Comparison of ENCODE assay signal across 14 cellular contexts in the genomic region with DNA sequence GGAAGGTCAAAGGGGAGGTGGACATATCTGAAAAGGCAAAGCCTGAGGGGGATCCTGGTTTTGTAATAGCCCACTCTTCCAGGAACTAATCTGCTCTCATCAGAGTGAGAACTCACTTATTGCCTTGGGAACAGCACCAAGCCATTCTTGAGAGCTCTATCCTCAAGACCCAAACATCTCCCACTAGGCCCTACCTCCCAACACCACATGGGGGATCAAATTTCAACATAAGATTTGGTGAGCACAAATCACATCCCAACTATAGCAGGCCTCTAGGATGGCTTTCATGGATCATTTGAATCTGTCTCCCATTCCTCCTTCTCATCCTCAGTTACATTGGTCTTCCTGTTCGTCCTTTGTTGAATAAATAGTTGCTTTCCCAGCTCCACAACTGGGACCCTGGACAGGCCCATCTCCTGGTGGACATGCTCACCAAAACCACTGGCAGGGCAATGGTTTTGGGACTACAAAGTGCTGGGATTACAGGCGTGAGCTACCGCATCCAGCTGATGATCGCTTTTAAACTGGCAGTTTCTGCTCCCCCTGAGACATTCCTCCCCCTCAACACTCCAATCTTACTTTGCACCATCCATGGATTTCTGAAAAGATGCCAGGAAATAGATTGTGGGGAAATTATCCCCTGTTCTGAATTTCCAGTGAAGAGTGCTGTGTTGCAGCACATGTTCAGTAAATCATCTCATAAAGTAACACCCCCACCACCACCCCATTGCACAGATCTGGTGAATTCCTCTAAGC. TPM values are rescaled to one million over a fixed set of nuclear protein-coding genes. Genes with fewer than 3 reads are reported as not detected.
A peak's percentile ranks its signal among the peaks of the same experiment; 100 is the strongest.
DNase-seq lines count a peak whose midpoint lies in the region; ATAC-seq and TF ChIP-seq lines count a peak whose summit lies in the region.
"Had no signal": no experiment of that assay in that cellular context is flagged by ENCODE, and none has a peak within 500 bp of the region (broad histone marks: within the 10 kb centered on the region; RNA-seq: fewer than 3 reads in every experiment).

No MANE protein-coding gene starts in this region.

- H3K9me3 ChIP-seq in AG04450 (ENCODE audit: control insufficient read depth, insufficient read depth, low read length): no peaks in the 10 kb centered on the region
- no peaks in the 10 kb centered on the region; the same call in 1 of the 2 replicates for H3K9me3 ChIP-seq in Panc1 (ENCODE audit: control insufficient read depth, insufficient read depth, low read depth, low read length)
- no peaks in the 10 kb centered on the region for H3K9me3 ChIP-seq in right lobe of liver
- H3K9me3 ChIP-seq: ascending aorta, mucosa of descending colon, spleen had no signal

- H3K4me3 ChIP-seq in AG04450 (ENCODE audit: low read depth, low read length): no peak overlapping the region
- no peak overlapping the region for H3K4me3 ChIP-seq in Panc1 (ENCODE audit: low read depth in 2 of 2, low read length in 2 of 2)
- H3K4me3 ChIP-seq in fibroblast of mammary gland (ENCODE audit: control insufficient read depth, low read depth, low read length): no peak overlapping the region
- no peak overlapping the region for H3K4me3 ChIP-seq in right lobe of liver
- H3K4me3 ChIP-seq: ascending aorta, mucosa of descending colon, spleen had no signal

- H3K27me3 ChIP-seq in AG04450 (ENCODE audit: control insufficient read depth, insufficient read depth, low read length) (no peaks in the 10 kb centered on the region), Panc1 (ENCODE audit: control insufficient read depth, insufficient read depth, low read length) (no peaks in the 10 kb centered on the region), right lobe of liver (no peaks in the 10 kb centered on the region)
- H3K27me3 ChIP-seq: ascending aorta, spleen had no signal

- TF ChIP-seq CTCF in AG04450 (IDR thresholded peaks at IDR 0.05; ENCODE audit: low read depth, low read length): no peak
- TF ChIP-seq CTCF in Panc1 (IDR thresholded peaks at IDR 0.05): no peak
- no peak for TF ChIP-seq CTCF in fibroblast of mammary gland (conservative IDR thresholded peaks at IDR 0.05; ENCODE audit: control insufficient read depth, insufficient read depth, low read depth, low read length)
- TF ChIP-seq CTCF in right lobe of liver (IDR thresholded peaks at IDR 0.05): no peak

- POLR2A ChIA-PET in AG04450 (lab: Yijun Ruan, JAX) (interaction anchor here (0.6 to 2.1 kb wide), 3 partner anchors 15 to 161 kb away, joined by 3 to 5 read pairs (median 5); no protein-coding TSS in a partner anchor), Panc1 (lab: Charles Lee) (interaction anchor here (0.6 kb wide), 1 partner anchor 455 kb away, joined by 3 read pairs; no protein-coding TSS in a partner anchor)

- intact Hi-C loops in Panc1 (cut with micrococcal nuclease; ENCODE audit: unreplicated experiment) (no loop called here), right lobe of liver (cut with DNase I) (no loop called here)

- TF ChIP-seq POLR2A in right lobe of liver (IDR thresholded peaks at IDR 0.05): no peak

- DNase-seq in AG04450 (ENCODE audit: low read depth, low spot score): no peak
- no peak for DNase-seq in Panc1 (ENCODE audit: low read depth, low spot score)
- peak; percentile 66 for DNase-seq in fibroblast of mammary gland (ENCODE audit: low read depth)
- peak; percentile 39 for DNase-seq in putamen (ENCODE audit: low spot score)
- DNase-seq in right lobe of liver: no peak
- DNase-seq: DMS79 treated with DMSO at 0.1 percent for 48 hours, NCI-H1694, NCI-H82, spleen had no signal

- BruUV-seq in Panc1 (replicated peaks; lab: Mats Ljungman, UMichigan): no TSS peak

- WGBS in right lobe of liver (ENCODE audit: insufficient coverage, low coverage, low lambda C conversion rate, missing lambda C conversion rate): 84% methylated on average over 4 of the region's 4 CpGs

- peak; percentile 47 for ATAC-seq in Panc1
- no peak for ATAC-seq in HG03095 (IDR thresholded peaks at IDR 0.05; ENCODE audit: unreplicated experiment)
- no peak for ATAC-seq in HG03460 (IDR thresholded peaks at IDR 0.05; ENCODE audit: unreplicated experiment)
- ATAC-seq in GM18511 (IDR thresholded peaks at IDR 0.05; ENCODE audit: unreplicated experiment): no peak
- no peak for ATAC-seq in right lobe of liver

- H3K4me1 ChIP-seq in Panc1 (ENCODE audit: control insufficient read depth, insufficient read depth, low read length): peaks cover 25% of the 10 kb centered on the region
- H3K4me1 ChIP-seq in right lobe of liver: peaks cover 0 to 9% (median 3%) of the 10 kb centered on the region in 4 donors
- H3K4me1 ChIP-seq: ascending aorta had no signal

- H3K36me3 ChIP-seq in Panc1 (ENCODE audit: control insufficient read depth, insufficient read depth, low read length): no peaks in the 10 kb centered on the region
- H3K36me3 ChIP-seq in right lobe of liver: no peaks in the 10 kb centered on the region
- H3K36me3 ChIP-seq: ascending aorta, spleen had no signal

- in situ Hi-C loops in Panc1 (cut with HindIII; ENCODE audit: low pct_unique_long_range_greater_than_20kb, low sequenced_read_pairs): no loop called here

- CTCF ChIA-PET in AG04450 (lab: Charles Lee): interaction anchor here (0.5 to 0.9 kb wide), 3 partner anchors 96 to 216 kb away, joined by 3 read pairs; no protein-coding TSS in a partner anchor
- CTCF ChIA-PET in Panc1 (lab: Charles Lee): interaction anchor here (1.2 kb wide), 1 partner anchor 96 kb away, joined by 3 read pairs; no protein-coding TSS in a partner anchor

- peak overlapping the region; percentile 94 for H3K27ac ChIP-seq in AG04450 (ENCODE audit: low read depth, low read length)
- peak overlapping the region; percentile 78 for H3K27ac ChIP-seq in Panc1 (ENCODE audit: low read length)
- no peak overlapping the region for H3K27ac ChIP-seq in right lobe of liver
- H3K27ac ChIP-seq: ascending aorta had no signal

RNA-seq across cellular contexts. Expression of gene MCFD2, which starts 42.6 kb away (rescaled TPM):
- polyA plus RNA-seq in AG04450 (2011; rRNA removed): 176 and 231 TPM in 2 replicates
- polyA minus RNA-seq in AG04450 (2011; rRNA and poly(A)+ RNA removed): 125 and 128 TPM in 2 replicates
- total RNA-seq in Panc1 (2021; ENCODE audit: unreplicated experiment) (84.9 TPM), right lobe of liver (100 to 1,000 TPM in 3 of 6 experiments, 10 to 100 TPM in 3; 85.0 to 147 (median 99.2) TPM)
- polyA plus RNA-seq in Panc1 (2012; ENCODE audit: insufficient read length): 49.7 TPM

Comparison
In these comparisons a context has a peak if more than half of its experiments do, and no peak if none do; other contexts are left out.
1. DNase-seq: peak in fibroblast of mammary gland (single experiment) and putamen (single experiment); none in AG04450 (single experiment), Panc1 (single experiment) and right lobe of liver (0 of 3).
2. H3K27ac ChIP-seq: peak in AG04450 (single experiment) and Panc1 (single experiment); none in right lobe of liver (0 of 3).